Comparison of ENCODE assay signal across 26 cellular contexts in the genomic region with DNA sequence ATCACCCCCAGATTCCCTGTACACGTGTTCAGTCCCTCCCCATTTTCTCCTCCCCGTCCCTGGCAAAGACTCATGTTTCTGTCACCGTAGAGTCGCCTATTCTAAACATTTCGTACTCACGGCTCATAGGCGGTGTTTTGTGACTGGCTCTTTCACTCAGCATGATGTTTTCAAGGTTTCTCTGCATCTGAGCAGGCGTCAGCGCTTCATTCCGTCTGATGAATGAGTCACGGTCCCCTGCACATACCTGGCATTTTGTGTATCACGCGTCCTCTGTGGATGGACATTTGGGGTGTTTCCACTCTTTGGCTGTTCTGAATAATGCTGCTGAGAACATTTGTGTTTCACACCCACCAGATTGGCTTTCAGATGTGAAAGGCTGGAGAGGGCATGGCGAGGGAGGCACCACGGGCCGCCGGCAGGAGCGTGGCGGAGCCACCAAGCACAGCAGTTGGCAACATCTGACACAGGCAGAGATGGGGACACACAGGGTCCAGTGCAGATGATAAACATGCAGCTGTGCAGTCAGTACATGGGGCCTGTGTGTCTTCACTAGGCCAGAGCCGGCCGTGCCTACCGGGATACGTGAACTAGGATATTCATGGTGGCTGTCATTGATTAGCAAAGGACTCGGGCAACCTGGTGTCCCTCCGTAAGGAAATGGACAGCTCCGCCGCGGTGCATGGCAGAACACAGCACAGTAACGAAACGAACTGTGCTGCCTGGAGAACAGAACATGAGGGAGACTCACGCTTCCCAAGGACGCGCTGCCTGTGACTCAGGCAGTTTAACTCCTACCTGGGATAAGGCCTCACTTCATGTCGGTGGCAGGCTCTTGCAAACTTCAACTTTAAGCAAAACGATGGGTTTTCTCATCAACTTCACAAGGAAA.
A peak's percentile ranks its signal among the peaks of the same experiment; 100 is the strongest.
DNase-seq lines count a peak whose midpoint lies in the region; ATAC-seq and TF ChIP-seq lines count a peak whose summit lies in the region.
"Had no signal": no experiment of that assay in that cellular context is flagged by ENCODE, and none has a peak within 500 bp of the region (broad histone marks: within the 10 kb centered on the region; RNA-seq: fewer than 3 reads in every experiment).

No MANE protein-coding gene starts in this region.

- intact Hi-C loops in uterus (cut with DNase I; ENCODE audit: low total_unique reads), result no loop called here

- no peaks in the 10 kb centered on the region for H3K27me3 Mint-ChIP-seq in T-helper 17 cell
- H3K27me3 Mint-ChIP-seq: activated CD4-positive, alpha-beta T cell treated with anti-CD3 and anti-CD28 coated beads for 36 hours; naive B cell had no signal

- no peak for DNase-seq in T-helper 17 cell
- peak in 2 of 61 donors; percentile 13 to 36 for DNase-seq in caudate nucleus (lab: John Stamatoyannopoulos, UW)
- DNase-seq in substantia nigra (lab: John Stamatoyannopoulos, UW), result peak in 8 of 49 donors; percentile 9 to 35 (median 18)
- no peak for DNase-seq in T1000 (lab: John Stamatoyannopoulos, UW)
- no peak for DNase-seq in COLO668 (lab: John Stamatoyannopoulos, UW; ENCODE audit: unreplicated experiment)
- no peak for DNase-seq in uterus
- DNase-seq: activated CD4-positive, alpha-beta T cell treated with anti-CD3 and anti-CD28 coated beads for 36 hours; activated naive CD4-positive, alpha-beta T cell treated with Interleukin-2 at 50 U/mL for 16 hours; activated T-cell treated with anti-CD3 and anti-CD28 coated beads, Interleukin-2, amount 50 U/mL, for 48 hours; amniotic stem cell; DMS79 treated with DMSO at 0.1 percent for 48 hours; GF-D8; immature natural killer cell; naive B cell; NCI-H1048; NCI-H1694 treated with DMSO at 0.1 percent for 48 hours; NCI-H510A; RPMI8226; spleen had no signal

- peak overlapping the region; percentile 53 for H3K27ac Mint-ChIP-seq in T-helper 17 cell
- H3K27ac Mint-ChIP-seq: activated CD4-positive, alpha-beta T cell treated with anti-CD3 and anti-CD28 coated beads for 36 hours; immature natural killer cell; T-helper 1 cell treated with Interleukin-12 subunit alpha and Interleukin-12 subunit beta and Interleukin-4 antibody, amounts not matched to agents 30 μg/mL and 1 μg/mL, for 36 hours had no signal

- no peaks in the 10 kb centered on the region for H3K4me1 ChIP-seq in uterus

- no peak for ATAC-seq in T-helper 17 cell
- ATAC-seq: activated CD4-positive, alpha-beta T cell treated with anti-CD3 and anti-CD28 coated beads for 36 hours; gastroesophageal sphincter had no signal

- H3K36me3 Mint-ChIP-seq in T-helper 17 cell (ENCODE audit: low read depth), result peaks cover 2% of the 10 kb centered on the region
- H3K36me3 Mint-ChIP-seq: naive B cell had no signal

- H3K4me1 Mint-ChIP-seq in T-helper 17 cell, result no peaks in the 10 kb centered on the region
- H3K4me1 Mint-ChIP-seq: immature natural killer cell, naive B cell had no signal

- H3K4me3 ChIP-seq in uterus, result no peak overlapping the region
- H3K4me3 ChIP-seq: coronary artery, gastroesophageal sphincter, SK-N-MC, spleen had no signal

- H3K27me3 ChIP-seq in layer of hippocampus (ENCODE audit: control insufficient read depth, insufficient read depth, low read length) (no peaks in the 10 kb centered on the region), uterus (no peaks in the 10 kb centered on the region)
- H3K27me3 ChIP-seq: gastroesophageal sphincter, spleen had no signal

- TF ChIP-seq CTCF in uterus (IDR thresholded peaks at IDR 0.05), result no peak

- H3K36me3 ChIP-seq in uterus, result no peaks in the 10 kb centered on the region

- H3K4me3 Mint-ChIP-seq in T-helper 17 cell, result no peak overlapping the region
- H3K4me3 Mint-ChIP-seq: activated CD4-positive, alpha-beta T cell treated with anti-CD3 and anti-CD28 coated beads for 36 hours; immature natural killer cell; mesothelial cell of epicardium; naive B cell; T-helper 1 cell treated with Interleukin-12 subunit alpha and Interleukin-12 subunit beta and Interleukin-4 antibody, amounts not matched to agents 30 μg/mL and 1 μg/mL, for 36 hours had no signal

- TF ChIP-seq POLR2A in uterus (IDR thresholded peaks at IDR 0.05), result no peak

- peak overlapping the region; percentile 5 for H3K27ac ChIP-seq in caudate nucleus (ENCODE audit: low read depth, low read length)
- H3K27ac ChIP-seq in layer of hippocampus (ENCODE audit: low read depth, low read length), result peak overlapping the region; percentile 31
- H3K27ac ChIP-seq in substantia nigra (ENCODE audit: low read depth, low read length, poor library complexity, severe bottlenecking), result peak overlapping the region; percentile 73
- H3K27ac ChIP-seq in uterus, result no peak overlapping the region
- H3K27ac ChIP-seq: C4-2B, coronary artery, gastroesophageal sphincter, SK-N-MC, spleen had no signal

- H3K9me3 ChIP-seq in T-helper 17 cell (ENCODE audit: control insufficient read depth, low read length, poor library complexity, severe bottlenecking) (no peaks in the 10 kb centered on the region), uterus (no peaks in the 10 kb centered on the region)
- H3K9me3 ChIP-seq: gastroesophageal sphincter, spleen had no signal

Comparison
In these comparisons a context has a peak if more than half of its experiments do, and no peak if none do; other contexts are left out.
1. H3K27ac ChIP-seq: peak in caudate nucleus (single experiment), layer of hippocampus (single experiment) and substantia nigra (single experiment); none in uterus (0 of 2).